In the genomic region with DNA sequence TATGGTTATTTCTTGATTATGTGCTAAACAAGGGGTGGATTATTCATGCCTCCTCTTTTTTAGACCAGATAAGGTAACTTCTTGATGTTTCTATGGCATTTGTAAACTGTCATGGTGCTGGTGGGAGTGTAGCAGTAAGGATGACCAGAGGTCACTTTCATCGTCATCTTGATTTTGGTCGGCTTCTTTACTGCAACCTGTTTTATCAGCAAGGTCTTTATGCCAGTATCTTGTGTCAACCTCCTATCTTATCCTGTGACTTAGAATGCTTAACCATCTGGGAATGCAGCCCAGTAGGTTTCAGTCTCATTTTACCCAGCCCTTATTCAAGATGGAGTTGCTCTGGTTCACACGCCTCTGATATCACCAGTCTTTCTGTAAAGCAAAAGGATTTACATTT, we compare ENCODE assay signal across 1 cellular context.
TF ChIP-seq lines count a peak whose summit lies in the region.

No MANE protein-coding gene starts in this region.

TF ChIP-seq in K562, 482 proteins besides CTCF, POLR2A, EP300 and RAD21:
- TF ChIP-seq DMBX1 (CRISPR knock-in tag; IDR thresholded peaks at IDR 0.05; ENCODE audit: borderline replicate concordance), result 0 out of 2 replicates have a peak, but pooled peaks have one; percentile 20
- TF ChIP-seq, protein P1, sequence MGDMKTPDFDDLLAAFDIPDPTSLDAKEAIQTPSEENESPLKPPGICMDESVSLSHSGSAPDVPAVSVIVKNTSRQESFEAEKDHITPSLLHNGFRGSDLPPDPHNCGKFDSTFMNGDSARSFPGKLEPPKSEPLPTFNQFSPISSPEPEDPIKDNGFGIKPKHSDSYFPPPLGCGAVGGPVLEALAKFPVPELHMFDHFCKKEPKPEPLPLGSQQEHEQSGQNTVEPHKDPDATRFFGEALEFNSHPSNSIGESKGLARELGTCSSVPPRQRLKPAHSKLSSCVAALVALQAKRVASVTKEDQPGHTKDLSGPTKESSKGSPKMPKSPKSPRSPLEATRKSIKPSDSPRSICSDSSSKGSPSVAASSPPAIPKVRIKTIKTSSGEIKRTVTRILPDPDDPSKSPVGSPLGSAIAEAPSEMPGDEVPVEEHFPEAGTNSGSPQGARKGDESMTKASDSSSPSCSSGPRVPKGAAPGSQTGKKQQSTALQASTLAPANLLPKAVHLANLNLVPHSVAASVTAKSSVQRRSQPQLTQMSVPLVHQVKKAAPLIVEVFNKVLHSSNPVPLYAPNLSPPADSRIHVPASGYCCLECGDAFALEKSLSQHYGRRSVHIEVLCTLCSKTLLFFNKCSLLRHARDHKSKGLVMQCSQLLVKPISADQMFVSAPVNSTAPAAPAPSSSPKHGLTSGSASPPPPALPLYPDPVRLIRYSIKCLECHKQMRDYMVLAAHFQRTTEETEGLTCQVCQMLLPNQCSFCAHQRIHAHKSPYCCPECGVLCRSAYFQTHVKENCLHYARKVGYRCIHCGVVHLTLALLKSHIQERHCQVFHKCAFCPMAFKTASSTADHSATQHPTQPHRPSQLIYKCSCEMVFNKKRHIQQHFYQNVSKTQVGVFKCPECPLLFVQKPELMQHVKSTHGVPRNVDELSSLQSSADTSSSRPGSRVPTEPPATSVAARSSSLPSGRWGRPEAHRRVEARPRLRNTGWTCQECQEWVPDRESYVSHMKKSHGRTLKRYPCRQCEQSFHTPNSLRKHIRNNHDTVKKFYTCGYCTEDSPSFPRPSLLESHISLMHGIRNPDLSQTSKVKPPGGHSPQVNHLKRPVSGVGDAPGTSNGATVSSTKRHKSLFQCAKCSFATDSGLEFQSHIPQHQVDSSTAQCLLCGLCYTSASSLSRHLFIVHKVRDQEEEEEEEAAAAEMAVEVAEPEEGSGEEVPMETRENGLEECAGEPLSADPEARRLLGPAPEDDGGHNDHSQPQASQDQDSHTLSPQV (IDR thresholded peaks at IDR 0.05), result peak; percentile 54
